21 cellular contexts compared by ENCODE assay signal in the genomic region with DNA sequence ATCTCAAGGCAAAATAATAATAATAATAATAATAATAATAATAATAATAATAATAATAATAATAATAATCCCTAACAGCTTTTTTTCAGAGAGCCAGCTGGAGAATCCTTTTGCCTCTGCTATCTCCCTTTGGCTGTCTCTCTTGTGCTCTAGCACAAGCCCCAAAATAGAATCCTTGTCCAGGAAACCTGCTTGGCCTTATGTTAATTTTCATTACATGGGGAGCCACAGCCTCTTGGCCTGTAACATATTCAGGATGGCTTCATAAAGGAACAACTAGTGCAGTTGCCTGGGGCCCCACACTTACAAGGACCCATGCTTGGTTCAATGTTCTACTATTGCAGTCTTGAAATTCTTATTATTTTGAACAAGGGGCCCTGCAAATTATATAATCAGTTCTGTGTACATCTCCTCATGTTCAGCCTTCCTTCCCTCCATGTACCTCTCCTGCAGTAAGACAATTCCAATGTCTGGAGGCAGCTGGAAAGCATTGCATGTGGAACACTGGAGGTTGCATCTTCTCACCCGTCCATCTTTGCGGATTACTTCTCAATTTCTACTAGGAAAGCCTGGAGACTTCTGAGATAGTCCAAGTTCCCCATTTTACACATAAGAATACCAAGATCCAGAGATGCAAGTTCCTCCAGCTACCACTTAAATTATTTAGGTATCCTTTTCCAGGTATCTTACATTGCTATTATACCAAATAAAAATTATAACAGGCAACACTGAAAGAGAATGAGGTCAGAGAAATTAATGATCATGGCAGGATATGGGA. TPM values are rescaled to one million over a fixed set of nuclear protein-coding genes. Genes with fewer than 3 reads are reported as not detected.
DNase-seq lines count a peak whose midpoint lies in the region; ATAC-seq and TF ChIP-seq lines count a peak whose summit lies in the region.
"Had no signal": no experiment of that assay in that cellular context is flagged by ENCODE, and none has a peak within 500 bp of the region (broad histone marks: within the 10 kb centered on the region; RNA-seq: fewer than 3 reads in every experiment).

No MANE protein-coding gene starts in this region.

- H3K4me1 ChIP-seq in left ventricle myocardium inferior (peaks cover 40% of the 10 kb centered on the region), lower lobe of right lung (peaks cover 41% of the 10 kb centered on the region)

- DNase-seq in left ventricle myocardium superior (no peak), left ventricle myocardium inferior (no peak), MV-4-11 (lab: John Stamatoyannopoulos, UW) (peak; percentile 58), cerebellar cortex (ENCODE audit: low spot score) (peak; percentile 84), lower lobe of right lung (no peak), amygdala (lab: John Stamatoyannopoulos, UW) (no peak)
- DNase-seq: Calu3; DMS53; HCEC 1CT; IMR-90; Karpas-422; MG63; NCI-H1417; NCI-H2029 treated with DMSO at 0.1 percent for 48 hours; NCI-H2171 treated with DMSO at 0.1 percent for 48 hours; NCI-H446 treated with DMSO at 0.1 percent for 48 hours; NK-92 treated with Interleukin-12 subunit alpha and Interleukin-12 subunit beta, amount 100 ng/mL, for 24 hours; PC-9; SK-N-SH had no signal

- H3K36me3 ChIP-seq in left ventricle myocardium inferior = no peaks in the 10 kb centered on the region
- H3K36me3 ChIP-seq in lower lobe of right lung = no peaks in the 10 kb centered on the region
- H3K36me3 ChIP-seq: MG63 had no signal

- no peak for TF ChIP-seq CTCF in left ventricle myocardium inferior (IDR thresholded peaks at IDR 0.05; ENCODE audit: borderline replicate concordance)
- no peak for TF ChIP-seq CTCF in lower lobe of right lung (IDR thresholded peaks at IDR 0.05)

- H3K27me3 ChIP-seq in left ventricle myocardium inferior (ENCODE audit: low read depth) (no peaks in the 10 kb centered on the region), lower lobe of right lung (ENCODE audit: low read depth) (no peaks in the 10 kb centered on the region)
- H3K27me3 ChIP-seq: MG63 had no signal

- H3K9me3 ChIP-seq in left ventricle myocardium inferior (replicated peaks) (no peaks in the 10 kb centered on the region), lower lobe of right lung (no peaks in the 10 kb centered on the region)
- H3K9me3 ChIP-seq: MG63, SK-N-SH had no signal

- H3K27ac ChIP-seq in left ventricle myocardium inferior (replicated peaks) (no peak overlapping the region), lower lobe of right lung (no peak overlapping the region)
- H3K27ac ChIP-seq: C4-2B, PC-9 had no signal

- intact Hi-C loops in left ventricle myocardium superior (cut with micrococcal nuclease) = no loop called here
- intact Hi-C loops in left ventricle myocardium inferior (cut with micrococcal nuclease) = no loop called here
- intact Hi-C loops in lower lobe of right lung (cut with DNase I) = no loop called here

- peak; percentile 46 for ATAC-seq in left ventricle myocardium superior
- no peak for ATAC-seq in GM18502 (IDR thresholded peaks at IDR 0.05; ENCODE audit: poor library complexity, unreplicated experiment)
- no peak for ATAC-seq in lower lobe of right lung

- H3K4me3 ChIP-seq in left ventricle myocardium inferior (no peak overlapping the region), lower lobe of right lung (no peak overlapping the region)
- H3K4me3 ChIP-seq: MG63, PC-9 had no signal

RNA-seq across cellular contexts. Expression of gene SORL1, which starts 37.8 kb away (rescaled TPM):
- 11.9 TPM for total RNA-seq in left ventricle myocardium superior
- total RNA-seq in left ventricle myocardium inferior = 7.1 TPM
- total RNA-seq in lower lobe of right lung = 74.0 TPM

Comparison
In these comparisons a context has a peak if more than half of its experiments do, and no peak if none do; other contexts are left out.
1. DNase-seq: peak in MV-4-11 (single experiment) and cerebellar cortex (single experiment); none in left ventricle myocardium superior (single experiment), left ventricle myocardium inferior (single experiment), lower lobe of right lung (single experiment) and amygdala (0 of 56).